8 cellular contexts compared by ENCODE assay signal in the genomic region with DNA sequence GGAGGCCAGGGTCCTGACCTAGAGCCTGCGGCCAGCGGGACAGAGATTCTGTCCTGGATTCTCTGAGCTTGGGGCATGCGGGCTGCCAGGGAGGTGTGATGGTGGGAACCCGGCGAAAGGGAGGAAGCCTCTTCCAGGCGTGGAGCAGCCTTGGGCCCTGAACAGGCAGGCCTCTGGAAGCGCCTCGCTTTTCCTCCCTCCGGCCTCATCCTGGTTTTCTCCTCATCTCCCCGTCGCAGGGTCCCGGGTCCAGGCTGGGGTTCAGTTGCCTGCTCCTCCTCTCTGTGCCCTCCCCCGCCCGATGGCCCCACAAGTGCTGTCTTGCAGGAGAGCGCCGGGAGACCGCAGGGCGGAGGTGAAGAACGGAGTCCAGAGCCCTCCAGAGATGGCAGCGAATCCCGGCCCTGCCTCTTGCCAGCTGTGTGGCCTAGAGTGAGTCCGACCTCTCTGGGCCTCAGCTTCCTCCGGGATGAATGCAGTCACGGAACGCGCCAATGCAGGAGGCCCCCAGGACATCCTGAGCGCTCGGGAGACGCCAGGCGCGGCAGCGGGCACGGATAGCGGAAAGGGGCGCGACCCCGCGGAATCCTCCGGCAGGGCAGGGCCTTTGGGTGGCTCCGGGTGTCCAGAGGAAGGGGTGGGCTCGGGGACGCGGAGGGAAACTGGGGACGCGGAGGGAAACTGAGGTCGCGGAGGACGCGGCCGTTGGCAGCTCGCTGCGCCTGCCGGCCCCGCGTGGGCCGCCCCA. TPM values are rescaled to one million over a fixed set of nuclear protein-coding genes. Genes with fewer than 3 reads are reported as not detected.
DNase-seq lines count a peak whose midpoint lies in the region.

No MANE protein-coding gene starts in this region.

- no peak overlapping the region for H3K9ac ChIP-seq in iPS-20b (ENCODE audit: low read depth, low read length)
- H3K9ac ChIP-seq in stomach smooth muscle (ENCODE audit: low read length in 2 of 2), result no peak overlapping the region

- H3K4me1 Mint-ChIP-seq in activated naive CD8-positive, alpha-beta T cell treated with anti-CD3 and anti-CD28 coated beads for 36 hours, result peaks cover 7% of the 10 kb centered on the region

- H3K4me3 Mint-ChIP-seq in activated naive CD8-positive, alpha-beta T cell treated with anti-CD3 and anti-CD28 coated beads for 36 hours, result peak overlapping the region; percentile 57

- no peak overlapping the region for H3K27ac Mint-ChIP-seq in activated naive CD8-positive, alpha-beta T cell treated with anti-CD3 and anti-CD28 coated beads for 36 hours

- no peaks in the 10 kb centered on the region for H3K9me3 Mint-ChIP-seq in activated naive CD8-positive, alpha-beta T cell treated with anti-CD3 and anti-CD28 coated beads for 36 hours

- peaks cover 58% of the 10 kb centered on the region for H3K27me3 Mint-ChIP-seq in activated naive CD8-positive, alpha-beta T cell treated with anti-CD3 and anti-CD28 coated beads for 36 hours

- peak; percentile 6 to 66 for DNase-seq in NCI-H526 (lab: John Stamatoyannopoulos, UW)
- DNase-seq in NCI-H526 treated with DMSO at 0.1 percent for 48 hours (lab: John Stamatoyannopoulos, UW), result no peak
- DNase-seq in activated naive CD8-positive, alpha-beta T cell treated with anti-CD3 and anti-CD28 coated beads for 36 hours, result peak; percentile 13
- no peak for DNase-seq in cortex of kidney (lab: John Stamatoyannopoulos, UW)
- DNase-seq in HuH-7 (ENCODE audit: low spot score), result no peak
- no peak for DNase-seq in posterior cingulate gyrus

- H3K27ac ChIP-seq in iPS-20b (ENCODE audit: low read length) (no peak overlapping the region), stomach smooth muscle (ENCODE audit: low read length) (no peak overlapping the region)

- H3K4me3 ChIP-seq in iPS-20b (ENCODE audit: low read length), result peak overlapping the region; percentile 61
- H3K4me3 ChIP-seq in stomach smooth muscle (ENCODE audit: low read length in 2 of 2), result peak overlapping the region; percentile 40 to 55

- peaks cover 3% of the 10 kb centered on the region for H3K36me3 Mint-ChIP-seq in activated naive CD8-positive, alpha-beta T cell treated with anti-CD3 and anti-CD28 coated beads for 36 hours

- H3K4me1 ChIP-seq in iPS-20b (ENCODE audit: insufficient read depth, low read length), result no peaks in the 10 kb centered on the region
- peaks cover 9% of the 10 kb centered on the region for H3K4me1 ChIP-seq in stomach smooth muscle (ENCODE audit: control insufficient read depth, insufficient read depth, low read length)

- intact Hi-C loops in posterior cingulate gyrus (cut with DNase I), result no loop called here

- H3K9me3 ChIP-seq in iPS-20b (ENCODE audit: insufficient read depth, low read depth, low read length) (no peaks in the 10 kb centered on the region), stomach smooth muscle (ENCODE audit: control insufficient read depth in 2 of 2, low read length in 2 of 2) (no peaks in the 10 kb centered on the region)

- H3K36me3 ChIP-seq in iPS-20b (ENCODE audit: insufficient read depth, low read depth, low read length), result no peaks in the 10 kb centered on the region
- no peaks in the 10 kb centered on the region for H3K36me3 ChIP-seq in stomach smooth muscle (ENCODE audit: control insufficient read depth in 2 of 2, insufficient read depth in 2 of 2, low read length in 2 of 2)

- H3K27me3 ChIP-seq in iPS-20b (ENCODE audit: insufficient read depth, low read length), result peaks cover 52% of the 10 kb centered on the region
- H3K27me3 ChIP-seq in stomach smooth muscle (ENCODE audit: control insufficient read depth in 1 of 2, insufficient read depth in 2 of 2, low read length in 2 of 2), result peaks cover 44 to 50% of the 10 kb centered on the region in 2 donors

RNA-seq across cellular contexts. Expression of a gene that starts 0.6 kb away (rescaled TPM):
- total RNA-seq in activated naive CD8-positive, alpha-beta T cell treated with anti-CD3 and anti-CD28 coated beads for 36 hours, result 10 to 100 TPM; 16.7 to 18.7 TPM

Comparison
In these comparisons a context has a peak if more than half of its experiments do, and no peak if none do; other contexts are left out.
1. DNase-seq: peak in NCI-H526 (2 of 2) and activated naive CD8-positive, alpha-beta T cell treated with anti-CD3 and anti-CD28 coated beads for 36 hours (single experiment); none in NCI-H526 treated with DMSO at 0.1 percent for 48 hours (single experiment), cortex of kidney (single experiment), HuH-7 (single experiment) and posterior cingulate gyrus (0 of 10).